15 cellular contexts compared by ENCODE assay signal in genomic region chr3:148648685-148649352, GRCh38. TPM values are rescaled to one million over a fixed set of nuclear protein-coding genes. Genes with fewer than 3 reads are reported as not detected.
DNase-seq lines count a peak whose midpoint lies in the region; ATAC-seq and TF ChIP-seq lines count a peak whose summit lies in the region.
"Had no signal": no experiment of that assay in that cellular context is flagged by ENCODE, and none has a peak within 500 bp of the region (broad histone marks: within the 10 kb centered on the region; RNA-seq: fewer than 3 reads in every experiment).

No MANE protein-coding gene starts in this region.

- H3K27ac ChIP-seq in aorta (ENCODE audit: low read depth in 1 of 2, low read length in 2 of 2) = no peak overlapping the region
- H3K27ac ChIP-seq: SJCRH30, stomach had no signal

- H3K4me3 ChIP-seq in astrocyte of the cerebellum (ENCODE audit: low read depth, low read length) (no peak overlapping the region), aorta (ENCODE audit: low read length in 2 of 2) (no peak overlapping the region)
- H3K4me3 ChIP-seq: lung, SJCRH30, skin epidermis, stomach had no signal

- in situ Hi-C loops in astrocyte of the cerebellum (cut with HindIII; ENCODE audit: low sequenced_read_pairs) = no loop called here

- H3K4me1 ChIP-seq in aorta (ENCODE audit: control insufficient read depth in 1 of 2, insufficient read depth in 2 of 2, low read length in 2 of 2) = peaks cover 0 to 6% of the 10 kb centered on the region in 2 donors
- H3K4me1 ChIP-seq: SJCRH30, stomach had no signal

- H3K36me3 ChIP-seq in aorta (ENCODE audit: control insufficient read depth in 1 of 2, insufficient read depth in 2 of 2, low read length in 1 of 2) = no peaks in the 10 kb centered on the region
- H3K36me3 ChIP-seq: SJCRH30, stomach had no signal

- TF ChIP-seq CTCF in astrocyte of the cerebellum (IDR thresholded peaks at IDR 0.05; ENCODE audit: low read depth, low read length, missing control alignments) = no peak

- no peaks in the 10 kb centered on the region for H3K9me3 ChIP-seq in aorta (ENCODE audit: control insufficient read depth, low read length)
- H3K9me3 ChIP-seq: SJCRH30, stomach had no signal

- intact Hi-C loops in Right ventricle myocardium inferior (cut with DNase I) = loop anchor here (10.0 kb wide), 1 partner anchor 46 kb away; the partner anchor contains the start of gene AGTR1
- intact Hi-C loops in cardiac septum (cut with DNase I) = no loop called here
- intact Hi-C loops in aorta (cut with DNase I) = loop anchor here in 1 of 2 donors (10.0 kb wide), 1 partner anchor 64 kb away; no protein-coding TSS in a partner anchor

- DNase-seq in Right ventricle myocardium inferior (ENCODE audit: missing footprints) (no peak), cardiac septum (ENCODE audit: low spot score) (no peak), astrocyte of the cerebellum (ENCODE audit: low read depth) (peak; percentile 49), hepatic stellate cell (ENCODE audit: low spot score) (peak; percentile 31), aorta (no peak), NCI-H1436 treated with DMSO at 0.1 percent for 48 hours (lab: John Stamatoyannopoulos, UW) (no peak), activated gamma-delta T cell treated with Interleukin-2 at 50 U/mL for 16 hours (no peak), NCI-H82 (lab: John Stamatoyannopoulos, UW) (no peak)
- DNase-seq: 8988T, H9, SJCRH30, stomach had no signal

- H3K27me3 ChIP-seq in aorta (ENCODE audit: control insufficient read depth in 1 of 2, insufficient read depth in 2 of 2, low read length in 1 of 2) = no peaks in the 10 kb centered on the region
- H3K27me3 ChIP-seq: SJCRH30, stomach had no signal

- WGBS in aorta, 2 donors = 24 to 33% methylated on average over 3 of the region's 3 CpGs

- ATAC-seq in Right ventricle myocardium inferior (peak; percentile 28), aorta (ENCODE audit: low FRiP score) (peak; percentile 52)

RNA-seq across cellular contexts. Expression of gene AGTR1, which starts 48.9 kb away (rescaled TPM):
- 2.2 TPM for total RNA-seq in Right ventricle myocardium inferior
- 0.67 TPM for total RNA-seq in cardiac septum
- total RNA-seq in aorta = 1 to 10 TPM; 4.0 to 8.5 TPM
- polyA plus RNA-seq in aorta = 1 to 10 TPM in 1 of 2 donors, under 1 TPM in 1; 0.38 to 1.4 TPM
- total RNA-seq: activated CD8-positive, alpha-beta memory T cell treated with anti-CD3 and anti-CD28 coated beads for 36 hours; H9 had no signal

Comparison
In these comparisons a context has a peak if more than half of its experiments do, and no peak if none do; other contexts are left out.
1. DNase-seq: peak in astrocyte of the cerebellum (single experiment) and hepatic stellate cell (single experiment); none in Right ventricle myocardium inferior (single experiment), cardiac septum (single experiment), aorta (0 of 2), NCI-H1436 treated with DMSO at 0.1 percent for 48 hours (single experiment), activated gamma-delta T cell treated with Interleukin-2 at 50 U/mL for 16 hours (single experiment) and NCI-H82 (single experiment).